ENCODE assay signal across 17 cellular contexts in the genomic region with DNA sequence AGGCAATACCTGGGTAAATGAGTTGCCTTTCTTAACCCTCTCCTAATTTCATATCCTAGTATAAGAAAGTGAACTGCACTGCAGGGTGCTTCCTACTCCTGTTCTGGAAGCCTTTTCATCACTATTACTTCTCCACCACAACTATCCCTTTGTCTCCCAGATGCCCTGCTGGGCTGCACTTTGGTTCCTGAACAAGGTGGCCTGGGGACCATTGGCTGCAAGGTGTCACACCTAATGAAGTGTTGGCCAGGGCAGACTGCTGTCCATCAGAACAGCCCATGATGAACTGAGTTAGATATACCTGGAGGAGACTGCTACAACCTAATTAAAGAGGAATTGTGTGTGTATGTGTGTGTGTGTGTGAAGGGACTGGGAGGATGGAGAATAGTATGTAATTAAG. TPM values are rescaled to one million over a fixed set of nuclear protein-coding genes. Genes with fewer than 3 reads are reported as not detected.
DNase-seq lines count a peak whose midpoint lies in the region; ATAC-seq and TF ChIP-seq lines count a peak whose summit lies in the region.
"Had no signal": no experiment of that assay in that cellular context is flagged by ENCODE, and none has a peak within 500 bp of the region (broad histone marks: within the 10 kb centered on the region; RNA-seq: fewer than 3 reads in every experiment).

No MANE protein-coding gene starts in this region.

- H3K9me3 ChIP-seq in endodermal cell (ENCODE audit: control insufficient read depth, low read length) (no peaks in the 10 kb centered on the region), neuronal stem cell (replicated peaks in 1 of 2; ENCODE audit: control insufficient read depth in 2 of 2, insufficient read depth in 1 of 2, low read depth in 1 of 2, low read length in 2 of 2) (no peaks in the 10 kb centered on the region)
- H3K9me3 ChIP-seq: BLaER1, Caco-2 had no signal

- H2AFZ ChIP-seq in GM23338 (no peak overlapping the region), neuronal stem cell (ENCODE audit: low read length) (no peak overlapping the region)

- DNase-seq in NCI-H1436 (lab: John Stamatoyannopoulos, UW): peak; percentile 17
- DNase-seq in NCI-H1436 treated with DMSO at 0.1 percent for 48 hours (lab: John Stamatoyannopoulos, UW): no peak
- no peak for DNase-seq in GM23338 (ENCODE audit: low spot score)
- peak; percentile 56 for DNase-seq in endodermal cell
- DNase-seq in neuronal stem cell (ENCODE audit: low spot score): no peak
- no peak for DNase-seq in stimulated activated CD4-positive, alpha-beta T cell treated with anti-CD3 and anti-CD28 coated beads, Interleukin-4, amount 100 ng/mL, for 24 hours
- no peak for DNase-seq in NCI-H187 (lab: John Stamatoyannopoulos, UW)
- DNase-seq: Caco-2; CD8-positive, alpha-beta memory T cell; DMS53; GF-D8 had no signal

- peak overlapping the region; percentile 9 for H3K18ac ChIP-seq in neuronal stem cell (ENCODE audit: low read length)

- peaks cover 3% of the 10 kb centered on the region for H3K79me1 ChIP-seq in neuronal stem cell (ENCODE audit: low read depth, low read length)

- H3K4me3 Mint-ChIP-seq in GM23338 (no peak overlapping the region), endodermal cell (no peak overlapping the region)
- H3K4me3 Mint-ChIP-seq: CD8-positive, alpha-beta memory T cell; IgD-negative memory B cell had no signal

- H3K36me3 ChIP-seq in GM23338 (ENCODE audit: insufficient read depth): no peaks in the 10 kb centered on the region
- H3K36me3 ChIP-seq in endodermal cell (ENCODE audit: control insufficient read depth, insufficient read depth, low read length): no peaks in the 10 kb centered on the region
- no peaks in the 10 kb centered on the region for H3K36me3 ChIP-seq in neuronal stem cell (replicated peaks in 1 of 2; ENCODE audit: control insufficient read depth in 2 of 2, insufficient read depth in 2 of 2, low read length in 2 of 2)
- H3K36me3 ChIP-seq: BLaER1 had no signal

- H3K36me3 Mint-ChIP-seq in GM23338 (ENCODE audit: low read depth) (no peaks in the 10 kb centered on the region), endodermal cell (ENCODE audit: low read depth) (no peaks in the 10 kb centered on the region)
- H3K36me3 Mint-ChIP-seq: CD8-positive, alpha-beta memory T cell; IgD-negative memory B cell had no signal

- H4K91ac ChIP-seq in neuronal stem cell (ENCODE audit: low read depth, low read length, poor library complexity): no peak overlapping the region

- H3K9ac ChIP-seq in endodermal cell (ENCODE audit: extremely low read depth, low read length, poor library complexity, severe bottlenecking) (no peak overlapping the region), neuronal stem cell (ENCODE audit: low read depth, low read length, poor library complexity) (no peak overlapping the region)
- H3K9ac ChIP-seq: BLaER1 had no signal

- H3K4me2 ChIP-seq in GM23338 (no peak overlapping the region), neuronal stem cell (ENCODE audit: insufficient read depth, low read length, poor library complexity, severe bottlenecking) (no peak overlapping the region)
- H3K4me2 ChIP-seq: BLaER1 had no signal

- peaks cover 16% of the 10 kb centered on the region for H3K27me3 Mint-ChIP-seq in GM23338 (ENCODE audit: insufficient read depth, low read depth, poor library complexity)
- H3K27me3 Mint-ChIP-seq in endodermal cell (ENCODE audit: insufficient read depth): peaks cover 8% of the 10 kb centered on the region

- H4K20me1 ChIP-seq in GM23338 (replicated peaks; ENCODE audit: insufficient read depth): no peaks in the 10 kb centered on the region
- H4K20me1 ChIP-seq: BLaER1 had no signal

- peak overlapping the region; percentile 56 for H2BK120ac ChIP-seq in neuronal stem cell (ENCODE audit: low read depth, low read length)

- H2BK15ac ChIP-seq in neuronal stem cell (ENCODE audit: low read length): no peak overlapping the region

- no peak overlapping the region for H3K27ac Mint-ChIP-seq in GM23338
- no peak overlapping the region for H3K27ac Mint-ChIP-seq in endodermal cell
- H3K27ac Mint-ChIP-seq: CD8-positive, alpha-beta memory T cell; IgD-negative memory B cell had no signal

- peaks cover 51% of the 10 kb centered on the region for H3K4me1 Mint-ChIP-seq in GM23338
- peaks cover 15% of the 10 kb centered on the region for H3K4me1 Mint-ChIP-seq in endodermal cell
- H3K4me1 Mint-ChIP-seq: CD8-positive, alpha-beta memory T cell had no signal

- H4K8ac ChIP-seq in neuronal stem cell (ENCODE audit: low read depth, low read length): no peak overlapping the region

- H3K79me2 ChIP-seq in GM23338 (replicated peaks; ENCODE audit: insufficient read depth): no peaks in the 10 kb centered on the region

- H3K23ac ChIP-seq in neuronal stem cell (ENCODE audit: low read depth, low read length, poor library complexity): no peak overlapping the region

- no peaks in the 10 kb centered on the region for H3K9me2 ChIP-seq in GM23338 (ENCODE audit: insufficient read depth)

- H3K4ac ChIP-seq in neuronal stem cell (ENCODE audit: low read length): no peak overlapping the region

- no peak overlapping the region for H3K14ac ChIP-seq in neuronal stem cell (ENCODE audit: low read length)

- H3K4me3 ChIP-seq in GM23338 (no peak overlapping the region), endodermal cell (ENCODE audit: low read length) (no peak overlapping the region), neuronal stem cell (ENCODE audit: low read length in 2 of 2) (no peak overlapping the region)
- H3K4me3 ChIP-seq: BLaER1 had no signal

- ATAC-seq in GM23338: no peak
- ATAC-seq: HCT116 had no signal

- H2AK5ac ChIP-seq in neuronal stem cell (ENCODE audit: low read depth, low read length): peak overlapping the region; percentile 73

- H3K27ac ChIP-seq in GM23338 (ENCODE audit: low read depth): no peak overlapping the region
- no peak overlapping the region for H3K27ac ChIP-seq in endodermal cell (ENCODE audit: low read depth, low read length)
- H3K27ac ChIP-seq in neuronal stem cell (replicated peaks; ENCODE audit: low read length): peak overlapping the region; percentile 41
- H3K27ac ChIP-seq: 22Rv1, BLaER1 had no signal

- peak overlapping the region; percentile 5 for H2BK12ac ChIP-seq in neuronal stem cell (ENCODE audit: low read length)

- H3K4me1 ChIP-seq in GM23338 (ENCODE audit: insufficient read depth): peaks cover 60% of the 10 kb centered on the region
- peaks cover 6% of the 10 kb centered on the region for H3K4me1 ChIP-seq in endodermal cell (ENCODE audit: control insufficient read depth, insufficient read depth, low read length)
- peaks cover 23 to 28% of the 10 kb centered on the region in 2 donors for H3K4me1 ChIP-seq in neuronal stem cell (ENCODE audit: control insufficient read depth in 2 of 2, insufficient read depth in 1 of 2, low read depth in 1 of 2, low read length in 2 of 2)

- no peaks in the 10 kb centered on the region for H3K9me3 Mint-ChIP-seq in GM23338
- no peaks in the 10 kb centered on the region for H3K9me3 Mint-ChIP-seq in endodermal cell
- H3K9me3 Mint-ChIP-seq: CD8-positive, alpha-beta memory T cell; IgD-negative memory B cell had no signal

- peaks cover 22% of the 10 kb centered on the region; the same call in 1 of the 2 replicates for H3F3A ChIP-seq in GM23338 (replicated peaks; ENCODE audit: low read depth)

- H3K27me3 ChIP-seq in GM23338 (ENCODE audit: insufficient read depth) (no peaks in the 10 kb centered on the region), endodermal cell (ENCODE audit: control insufficient read depth, insufficient read depth, low read length, poor library complexity, severe bottlenecking) (no peaks in the 10 kb centered on the region), neuronal stem cell (ENCODE audit: control insufficient read depth in 3 of 3, insufficient read depth in 3 of 3, low read depth in 1 of 3, low read length in 3 of 3) (no peaks in the 10 kb centered on the region)
- H3K27me3 ChIP-seq: BLaER1 had no signal

- no peak overlapping the region for H2BK5ac ChIP-seq in neuronal stem cell (ENCODE audit: low read length)

- TF ChIP-seq CTCF in GM23338 (conservative IDR thresholded peaks at IDR 0.05; ENCODE audit: low read depth in 2 of 2): no peak
- TF ChIP-seq CTCF in endodermal cell (conservative IDR thresholded peaks at IDR 0.05): no peak

TF ChIP-seq in GM23338, 12 proteins besides CTCF, POLR2A, EP300 and RAD21 (continues in another document):
- TF ChIP-seq, protein P1, sequence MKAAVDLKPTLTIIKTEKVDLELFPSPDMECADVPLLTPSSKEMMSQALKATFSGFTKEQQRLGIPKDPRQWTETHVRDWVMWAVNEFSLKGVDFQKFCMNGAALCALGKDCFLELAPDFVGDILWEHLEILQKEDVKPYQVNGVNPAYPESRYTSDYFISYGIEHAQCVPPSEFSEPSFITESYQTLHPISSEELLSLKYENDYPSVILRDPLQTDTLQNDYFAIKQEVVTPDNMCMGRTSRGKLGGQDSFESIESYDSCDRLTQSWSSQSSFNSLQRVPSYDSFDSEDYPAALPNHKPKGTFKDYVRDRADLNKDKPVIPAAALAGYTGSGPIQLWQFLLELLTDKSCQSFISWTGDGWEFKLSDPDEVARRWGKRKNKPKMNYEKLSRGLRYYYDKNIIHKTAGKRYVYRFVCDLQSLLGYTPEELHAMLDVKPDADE (IDR thresholded peaks at IDR 0.05): no peak
- TF ChIP-seq ZNF114 (CRISPR knock-in tag; IDR thresholded peaks at IDR 0.05) (no peak), NANOG (IDR thresholded peaks at IDR 0.05; ENCODE audit: borderline replicate concordance) (0 out of 2 replicates have a peak, but pooled peaks have one; percentile 20)

RNA-seq across cellular contexts. Expression of a gene that starts 1.9 kb away (rescaled TPM):
- total RNA-seq in GM23338 (2014; rRNA removed; shearing (Covaris generic)): 2.4 and 2.8 TPM in 2 replicates
- 1.3 and 1.7 TPM in 2 replicates for polyA plus RNA-seq in GM23338 (2016; fragmentation: Nextera tagmentation; extraction: Ambion mirVana)
- under 1 TPM; 0.38 to 0.53 TPM for total RNA-seq in endodermal cell
- polyA plus RNA-seq in endodermal cell (2013, experiment 1 of 2): 14.6 TPM
- 13.5 TPM for polyA plus RNA-seq in endodermal cell (2013, experiment 2 of 2)
- 87.2 TPM for polyA plus RNA-seq in neuronal stem cell (2013, experiment 1 of 2)
- 86.1 TPM for polyA plus RNA-seq in neuronal stem cell (2013, experiment 2 of 2)
- total RNA-seq: A673; Caco-2; CD8-positive, alpha-beta memory T cell; HT-29 had no signal
- polyA plus RNA-seq: CD8-positive, alpha-beta memory T cell had no signal

RNA-seq across cellular contexts. Expression of a gene that starts 37.0 kb away (rescaled TPM):
- 10.4 and 15.3 TPM in 2 replicates for total RNA-seq in GM23338 (2014; rRNA removed; shearing (Covaris generic))
- polyA plus RNA-seq in GM23338 (2016; fragmentation: Nextera tagmentation; extraction: Ambion mirVana): 7.7 and 7.8 TPM in 2 replicates
- total RNA-seq in endodermal cell: 10 to 100 TPM; 13.4 to 19.1 TPM
- 21.8 TPM for polyA plus RNA-seq in endodermal cell (2013, experiment 1 of 2)
- 21.0 TPM for polyA plus RNA-seq in endodermal cell (2013, experiment 2 of 2)
- polyA plus RNA-seq in neuronal stem cell (2013, experiment 1 of 2): 55.9 TPM
- 57.2 TPM for polyA plus RNA-seq in neuronal stem cell (2013, experiment 2 of 2)

Comparison
In these comparisons a context has a peak if more than half of its experiments do, and no peak if none do; other contexts are left out.
1. DNase-seq: peak in NCI-H1436 (single experiment) and endodermal cell (single experiment); none in NCI-H1436 treated with DMSO at 0.1 percent for 48 hours (single experiment), GM23338 (single experiment), neuronal stem cell (single experiment), stimulated activated CD4-positive, alpha-beta T cell treated with anti-CD3 and anti-CD28 coated beads, Interleukin-4, amount 100 ng/mL, for 24 hours (single experiment) and NCI-H187 (0 of 2).